Comparison of ENCODE assay signal across 19 cellular contexts in genomic region chr12:1398673-1399072, GRCh38.
A peak's percentile ranks its signal among the peaks of the same experiment; 100 is the strongest.
DNase-seq lines count a peak whose midpoint lies in the region; ATAC-seq and TF ChIP-seq lines count a peak whose summit lies in the region.
"Had no signal": no experiment of that assay in that cellular context is flagged by ENCODE, and none has a peak within 500 bp of the region (broad histone marks: within the 10 kb centered on the region; RNA-seq: fewer than 3 reads in every experiment).

No MANE protein-coding gene starts in this region.

- DNase-seq in AG10803 (ENCODE audit: low read depth) (peak; percentile 45), HCEC 1CT (peak; percentile 82), OCI-M1 (lab: John Stamatoyannopoulos, UW) (peak; percentile 28), fibroblast of peridontal ligament (ENCODE audit: extremely low read depth) (peak; percentile 39), epidermal melanocyte (ENCODE audit: insufficient read length, low spot score) (no peak), natural killer cell (no peak)
- DNase-seq: activated CD4-positive, alpha-beta T cell treated with anti-CD3 and anti-CD28 coated beads for 48 hours; C1 segment of cervical spinal cord; effector CD8-positive, alpha-beta T cell; left lung; NCI-H1436; NCI-H446 treated with DMSO at 0.1 percent for 48 hours; stimulated activated CD4-positive, alpha-beta T cell treated with anti-CD3 and anti-CD28 coated beads, Interleukin-4, amount 100 ng/mL, for 1 hour; T-cell; upper lobe of left lung had no signal

- no peak overlapping the region for H3K27ac Mint-ChIP-seq in natural killer cell
- H3K27ac Mint-ChIP-seq: brain; stimulated activated effector memory CD8-positive, alpha-beta T cell treated with anti-CD3 and anti-CD28 coated beads, Interleukin-12 subunit alpha, Interleukin-12 subunit beta, amount 100 ng/mL, for 72 hours; T-cell had no signal

- H3K36me3 Mint-ChIP-seq in natural killer cell, result no peaks in the 10 kb centered on the region
- H3K36me3 Mint-ChIP-seq: stimulated activated effector memory CD8-positive, alpha-beta T cell treated with anti-CD3 and anti-CD28 coated beads, Interleukin-12 subunit alpha, Interleukin-12 subunit beta, amount 100 ng/mL, for 72 hours had no signal

- no peaks in the 10 kb centered on the region for H3K27me3 Mint-ChIP-seq in natural killer cell (ENCODE audit: low read depth in 2 of 2)
- H3K27me3 Mint-ChIP-seq: T-cell had no signal

- H3K9me3 Mint-ChIP-seq in natural killer cell, result no peaks in the 10 kb centered on the region
- H3K9me3 Mint-ChIP-seq: stimulated activated effector memory CD8-positive, alpha-beta T cell treated with anti-CD3 and anti-CD28 coated beads, Interleukin-12 subunit alpha, Interleukin-12 subunit beta, amount 100 ng/mL, for 72 hours; T-cell had no signal

- H3K4me3 Mint-ChIP-seq in natural killer cell, result no peak overlapping the region
- H3K4me3 Mint-ChIP-seq: brain; stimulated activated effector memory CD8-positive, alpha-beta T cell treated with anti-CD3 and anti-CD28 coated beads, Interleukin-12 subunit alpha, Interleukin-12 subunit beta, amount 100 ng/mL, for 72 hours; T-cell had no signal

- H3K4me3 ChIP-seq in AG10803 (ENCODE audit: low read length), result no peak overlapping the region
- H3K4me3 ChIP-seq: left lung, upper lobe of left lung had no signal

- peak; percentile 33; the same call in 1 of the 2 replicates for TF ChIP-seq CTCF in AG10803 (conservative IDR thresholded peaks at IDR 0.05; ENCODE audit: low read length)
- TF ChIP-seq CTCF in natural killer cell (IDR thresholded peaks at IDR 0.05), result no peak

- no peaks in the 10 kb centered on the region for H3K4me1 Mint-ChIP-seq in natural killer cell
- H3K4me1 Mint-ChIP-seq: brain; stimulated activated effector memory CD8-positive, alpha-beta T cell treated with anti-CD3 and anti-CD28 coated beads, Interleukin-12 subunit alpha, Interleukin-12 subunit beta, amount 100 ng/mL, for 72 hours; T-cell had no signal

- intact Hi-C loops in natural killer cell (cut with micrococcal nuclease), result no loop called here

- ATAC-seq in HG03521 (IDR thresholded peaks at IDR 0.05; ENCODE audit: unreplicated experiment) (no peak), natural killer cell (no peak), HG03039 (IDR thresholded peaks at IDR 0.05; ENCODE audit: unreplicated experiment) (no peak)
- ATAC-seq: left lung; stimulated activated effector memory CD8-positive, alpha-beta T cell treated with anti-CD3 and anti-CD28 coated beads, Interleukin-12 subunit alpha, Interleukin-12 subunit beta, amount 100 ng/mL, for 72 hours; T-cell had no signal

Comparison
In these comparisons a context has a peak if more than half of its experiments do, and no peak if none do; other contexts are left out.
1. DNase-seq: peak in AG10803 (single experiment), HCEC 1CT (single experiment), OCI-M1 (single experiment) and fibroblast of peridontal ligament (single experiment); none in epidermal melanocyte (single experiment) and natural killer cell (single experiment).